In the genomic region with DNA sequence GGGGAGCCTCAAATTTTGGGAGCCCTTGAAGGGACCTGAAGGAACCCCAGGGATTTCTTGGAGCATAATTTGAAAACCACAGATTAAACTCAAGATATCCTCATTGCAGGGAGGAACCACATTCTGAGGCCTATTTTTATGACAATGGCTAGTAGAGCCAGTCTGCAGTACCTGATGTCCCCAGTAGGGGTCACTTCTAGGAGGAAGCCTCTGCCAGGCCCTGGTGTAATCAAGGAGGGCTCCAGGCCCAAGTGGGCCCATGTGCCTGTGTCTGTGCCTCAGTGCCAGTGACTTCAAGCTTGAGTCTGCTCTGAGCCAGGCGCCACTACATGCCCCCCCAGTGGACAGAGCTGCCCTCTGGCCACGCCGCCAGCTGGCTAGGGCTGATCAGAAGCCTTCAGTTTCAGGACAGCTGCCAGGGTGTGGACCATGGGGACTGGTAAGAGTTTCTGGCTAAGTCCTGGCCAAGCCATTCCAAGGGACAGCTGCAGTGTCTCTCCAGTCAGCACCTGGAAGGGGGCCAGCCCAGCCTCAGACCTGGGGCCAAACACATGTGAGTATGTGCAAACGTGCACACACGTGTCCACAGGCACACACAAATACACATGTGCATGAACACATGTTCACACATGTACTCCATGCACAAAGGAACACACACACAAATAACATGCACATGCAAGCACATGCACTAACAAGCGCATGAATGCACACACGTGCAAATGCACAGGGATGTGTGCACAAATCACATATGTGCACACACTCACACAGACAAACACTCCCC, we compare ENCODE assay signal across 10 cellular contexts. TPM values are rescaled to one million over a fixed set of nuclear protein-coding genes. Genes with fewer than 3 reads are reported as not detected.
DNase-seq lines count a peak whose midpoint lies in the region; ATAC-seq and TF ChIP-seq lines count a peak whose summit lies in the region.
"Had no signal": no experiment of that assay in that cellular context is flagged by ENCODE, and none has a peak within 500 bp of the region (broad histone marks: within the 10 kb centered on the region; RNA-seq: fewer than 3 reads in every experiment).

No MANE protein-coding gene starts in this region.

- in situ Hi-C loops in Panc1 (cut with HindIII; ENCODE audit: low pct_unique_long_range_greater_than_20kb, low sequenced_read_pairs), result no loop called here

- H3K9me3 ChIP-seq in Panc1 (ENCODE audit: control insufficient read depth, insufficient read depth, low read depth, low read length) (no peaks in the 10 kb centered on the region), smooth muscle cell (replicated peaks; ENCODE audit: low read depth) (no peaks in the 10 kb centered on the region)

- H3K27ac ChIP-seq in Panc1 (ENCODE audit: low read length) (no peak overlapping the region), foreskin keratinocyte (no peak overlapping the region), smooth muscle cell (ENCODE audit: low read depth) (no peak overlapping the region)

- no peak overlapping the region for H3K9ac ChIP-seq in smooth muscle cell (ENCODE audit: low read depth)

- intact Hi-C loops in Panc1 (cut with micrococcal nuclease; ENCODE audit: unreplicated experiment), result loop anchor here (5.0 kb wide), 1 partner anchor 526 kb away; no protein-coding TSS in a partner anchor

- no peaks in the 10 kb centered on the region for H3K27me3 ChIP-seq in Panc1 (ENCODE audit: control insufficient read depth, insufficient read depth, low read length)
- no peaks in the 10 kb centered on the region for H3K27me3 ChIP-seq in foreskin keratinocyte
- H3K27me3 ChIP-seq in smooth muscle cell (ENCODE audit: low read depth), result no peaks in the 10 kb centered on the region

- no peak overlapping the region for H2AFZ ChIP-seq in smooth muscle cell (ENCODE audit: low read depth)

- H3K4me3 Mint-ChIP-seq in activated CD4-positive, alpha-beta memory T cell treated with anti-CD3 and anti-CD28 coated beads, Interleukin-2, amount 10 ng/mL, durations not matched to agents 7 days and 5 days, result no peak overlapping the region
- H3K4me3 Mint-ChIP-seq: naive thymus-derived CD8-positive, alpha-beta T cell; stimulated activated naive B cell treated with anti-CD40 and anti-IgM and Interleukin-4, amounts not matched to agents 10 μg/mL and 1 μg/mL and 100 μg/mL, for 72 hours had no signal

- no peak overlapping the region for H3K27ac Mint-ChIP-seq in activated CD4-positive, alpha-beta memory T cell treated with anti-CD3 and anti-CD28 coated beads, Interleukin-2, amount 10 ng/mL, durations not matched to agents 7 days and 5 days
- H3K27ac Mint-ChIP-seq: naive thymus-derived CD8-positive, alpha-beta T cell; stimulated activated naive B cell treated with anti-CD40 and anti-IgM and Interleukin-4, amounts not matched to agents 10 μg/mL and 1 μg/mL and 100 μg/mL, for 72 hours had no signal

- no peaks in the 10 kb centered on the region for H3F3A ChIP-seq in smooth muscle cell (ENCODE audit: low read depth)

- H3K4me2 ChIP-seq in smooth muscle cell, result no peak overlapping the region

- H3K36me3 ChIP-seq in Panc1 (ENCODE audit: control insufficient read depth, insufficient read depth, low read length) (no peaks in the 10 kb centered on the region), smooth muscle cell (ENCODE audit: low read depth) (no peaks in the 10 kb centered on the region)

- H4K20me1 ChIP-seq in smooth muscle cell (ENCODE audit: low read depth), result no peaks in the 10 kb centered on the region

- H3K27me3 Mint-ChIP-seq in activated CD4-positive, alpha-beta memory T cell treated with anti-CD3 and anti-CD28 coated beads, Interleukin-2, amount 10 ng/mL, durations not matched to agents 7 days and 5 days, result peaks cover 2% of the 10 kb centered on the region

- DNase-seq in NCI-H1694 treated with DMSO at 0.1 percent for 48 hours (lab: John Stamatoyannopoulos, UW) (peak; percentile 3), NCI-H1694 (lab: John Stamatoyannopoulos, UW) (no peak), Panc1 (ENCODE audit: low read depth, low spot score) (no peak), foreskin keratinocyte (no peak), smooth muscle cell (lab: John Stamatoyannopoulos, UW; ENCODE audit: unreplicated experiment) (no peak), medulla oblongata (ENCODE audit: extremely low spot score) (no peak), NCI-H1048 (lab: John Stamatoyannopoulos, UW) (no peak)
- no peak for DNase-seq in activated CD4-positive, alpha-beta memory T cell treated with anti-CD3 and anti-CD28 coated beads, Interleukin-2, amount 10 ng/mL, durations not matched to agents 7 days and 5 days
- DNase-seq: stimulated activated naive B cell treated with anti-CD40 and anti-IgM and Interleukin-4, amounts not matched to agents 10 μg/mL and 1 μg/mL and 100 μg/mL, for 72 hours had no signal

- peaks cover 3% of the 10 kb centered on the region for H3K9me3 Mint-ChIP-seq in activated CD4-positive, alpha-beta memory T cell treated with anti-CD3 and anti-CD28 coated beads, Interleukin-2, amount 10 ng/mL, durations not matched to agents 7 days and 5 days
- H3K9me3 Mint-ChIP-seq: stimulated activated naive B cell treated with anti-CD40 and anti-IgM and Interleukin-4, amounts not matched to agents 10 μg/mL and 1 μg/mL and 100 μg/mL, for 72 hours had no signal

- H3K36me3 Mint-ChIP-seq in activated CD4-positive, alpha-beta memory T cell treated with anti-CD3 and anti-CD28 coated beads, Interleukin-2, amount 10 ng/mL, durations not matched to agents 7 days and 5 days (ENCODE audit: low read depth), result no peaks in the 10 kb centered on the region
- H3K36me3 Mint-ChIP-seq: stimulated activated naive B cell treated with anti-CD40 and anti-IgM and Interleukin-4, amounts not matched to agents 10 μg/mL and 1 μg/mL and 100 μg/mL, for 72 hours had no signal

- CTCF ChIA-PET in Panc1 (lab: Charles Lee), result interaction anchor here (0.7 kb wide), 1 partner anchor 39 kb away, joined by 3 read pairs; no protein-coding TSS in a partner anchor
- CTCF ChIA-PET in activated CD4-positive, alpha-beta memory T cell treated with anti-CD3 and anti-CD28 coated beads, Interleukin-2, amount 10 ng/mL, durations not matched to agents 7 days and 5 days (lab: Charles Lee), result interaction anchor here (1.0 to 2.3 kb wide), 3 partner anchors 10 to 161 kb away, joined by 3 to 7 read pairs (median 3); no protein-coding TSS in a partner anchor

- TF ChIP-seq CTCF in Panc1 (IDR thresholded peaks at IDR 0.05) (peak; percentile 86), foreskin keratinocyte (conservative IDR thresholded peaks at IDR 0.05) (peak; percentile 62), smooth muscle cell (IDR thresholded peaks at IDR 0.05; ENCODE audit: borderline replicate concordance, insufficient read depth, poor library complexity, severe bottlenecking) (peak; percentile 52)

- POLR2A ChIA-PET in Panc1 (lab: Charles Lee), result no interaction called here
- POLR2A ChIA-PET in activated CD4-positive, alpha-beta memory T cell treated with anti-CD3 and anti-CD28 coated beads, Interleukin-2, amount 10 ng/mL, durations not matched to agents 7 days and 5 days (lab: Charles Lee), result interaction anchor here (1.1 kb wide), 1 partner anchor 127 kb away, joined by 3 read pairs; no protein-coding TSS in a partner anchor

- H3K4me1 Mint-ChIP-seq in activated CD4-positive, alpha-beta memory T cell treated with anti-CD3 and anti-CD28 coated beads, Interleukin-2, amount 10 ng/mL, durations not matched to agents 7 days and 5 days, result no peaks in the 10 kb centered on the region

- peaks cover 4% of the 10 kb centered on the region; the same call in 1 of the 2 replicates for H3K4me1 ChIP-seq in Panc1 (ENCODE audit: control insufficient read depth, insufficient read depth, low read length)
- H3K4me1 ChIP-seq in foreskin keratinocyte, result no peaks in the 10 kb centered on the region
- H3K4me1 ChIP-seq in smooth muscle cell (ENCODE audit: low read depth), result no peaks in the 10 kb centered on the region

- H3K4me3 ChIP-seq in Panc1 (ENCODE audit: low read depth in 2 of 2, low read length in 2 of 2), result no peak overlapping the region
- no peak overlapping the region for H3K4me3 ChIP-seq in smooth muscle cell

- no peaks in the 10 kb centered on the region for H3K79me2 ChIP-seq in smooth muscle cell (ENCODE audit: low read depth)

- no TSS peak for BruUV-seq in Panc1 (replicated peaks; lab: Mats Ljungman, UMichigan)

- no peak for ATAC-seq in Panc1
- ATAC-seq in foreskin keratinocyte, result no peak
- ATAC-seq: naive thymus-derived CD8-positive, alpha-beta T cell; stimulated activated naive B cell treated with anti-CD40 and anti-IgM and Interleukin-4, amounts not matched to agents 10 μg/mL and 1 μg/mL and 100 μg/mL, for 72 hours had no signal

- WGBS in smooth muscle cell (ENCODE audit: low lambda C conversion rate), result 86% methylated on average over 7 of the region's 7 CpGs

RNA-seq across cellular contexts. Expression of gene SLC7A10, which starts 20.5 kb away (rescaled TPM):
- total RNA-seq in Panc1 (2021; ENCODE audit: unreplicated experiment), result 1.1 TPM
- 5.2 TPM for polyA plus RNA-seq in Panc1 (2012; ENCODE audit: insufficient read length)
- total RNA-seq in foreskin keratinocyte, result not detected in 2 replicates
- polyA plus RNA-seq in foreskin keratinocyte, result not detected in 2 replicates
- total RNA-seq in smooth muscle cell, result not detected in 2 replicates
- 0.51 and 0.73 TPM in 2 replicates for polyA plus RNA-seq in smooth muscle cell
- not detected for total RNA-seq in activated CD4-positive, alpha-beta memory T cell treated with anti-CD3 and anti-CD28 coated beads, Interleukin-2, amount 10 ng/mL, durations not matched to agents 7 days and 5 days
- total RNA-seq: naive thymus-derived CD8-positive, alpha-beta T cell had no signal
- polyA plus RNA-seq: naive thymus-derived CD8-positive, alpha-beta T cell had no signal

RNA-seq across cellular contexts. Expression of gene LRP3, which starts 52.0 kb away (rescaled TPM):
- total RNA-seq in Panc1 (2021; ENCODE audit: unreplicated experiment) (28.6 TPM), foreskin keratinocyte (11.4 and 12.9 TPM in 2 replicates), smooth muscle cell (13.5 and 17.3 TPM in 2 replicates)
- polyA plus RNA-seq in Panc1 (2012; ENCODE audit: insufficient read length), result 40.1 TPM
- polyA plus RNA-seq in foreskin keratinocyte (14.2 and 15.0 TPM in 2 replicates), smooth muscle cell (21.4 and 30.5 TPM in 2 replicates)
- not detected for total RNA-seq in activated CD4-positive, alpha-beta memory T cell treated with anti-CD3 and anti-CD28 coated beads, Interleukin-2, amount 10 ng/mL, durations not matched to agents 7 days and 5 days
- total RNA-seq: naive thymus-derived CD8-positive, alpha-beta T cell had no signal
- polyA plus RNA-seq: naive thymus-derived CD8-positive, alpha-beta T cell had no signal

RNA-seq across cellular contexts. Expression of gene CEBPA, which starts 56.2 kb away (rescaled TPM):
- total RNA-seq in Panc1 (2021; ENCODE audit: unreplicated experiment), result 1.6 TPM
- 1.4 TPM for polyA plus RNA-seq in Panc1 (2012; ENCODE audit: insufficient read length)
- 1.4 TPM in 2 replicates for total RNA-seq in foreskin keratinocyte
- 1.3 and 1.5 TPM in 2 replicates for polyA plus RNA-seq in foreskin keratinocyte
- total RNA-seq in smooth muscle cell, result 1.1 and 2.1 TPM in 2 replicates
- polyA plus RNA-seq in smooth muscle cell, result 1.2 and 5.8 TPM in 2 replicates
- total RNA-seq in activated CD4-positive, alpha-beta memory T cell treated with anti-CD3 and anti-CD28 coated beads, Interleukin-2, amount 10 ng/mL, durations not matched to agents 7 days and 5 days, result under 1 TPM; 0.18 to 0.20 TPM

Comparison
In these comparisons a context has a peak if more than half of its experiments do, and no peak if none do; other contexts are left out.
1. RNA of gene LRP3, which starts 52.0 kb away (total RNA-seq): 28.6 TPM in Panc1 (single experiment), 13.5 to 17.3 TPM in smooth muscle cell and 11.4 to 12.9 TPM in foreskin keratinocyte; not detected in activated CD4-positive, alpha-beta memory T cell treated with anti-CD3 and anti-CD28 coated beads, Interleukin-2, amount 10 ng/mL, durations not matched to agents 7 days and 5 days; every median in the first group is over 10 times any median in the second.
2. Peak in every context shown above with its lines, with median percentiles within 50 percentile points of each other: CTCF ChIP-seq.